8 cellular contexts compared by ENCODE assay signal in genomic region chr6:34239240-34239825, GRCh38. TPM values are rescaled to one million over a fixed set of nuclear protein-coding genes. Genes with fewer than 3 reads are reported as not detected.
DNase-seq lines count a peak whose midpoint lies in the region; ATAC-seq and TF ChIP-seq lines count a peak whose summit lies in the region.

No MANE protein-coding gene starts in this region.

- CTCF ChIA-PET in CD8-positive, alpha-beta T cell (lab: Charles Lee), result no interaction called here

- DNase-seq in CD8-positive, alpha-beta T cell, result no peak
- no peak for DNase-seq in HL-60 (ENCODE audit: low read depth in 1 of 2, low spot score in 1 of 2)
- DNase-seq in activated naive CD8-positive, alpha-beta T cell treated with anti-CD3 and anti-CD28 coated beads, Interleukin-2, amount 10 ng/mL, durations not matched to agents 7 days and 5 days, result no peak
- DNase-seq in mesendoderm, result peak; percentile 36
- DNase-seq in COLO668 (lab: John Stamatoyannopoulos, UW; ENCODE audit: unreplicated experiment), result no peak
- no peak for DNase-seq in SHP77 treated with DMSO at 0.1 percent for 48 hours (lab: John Stamatoyannopoulos, UW)
- DNase-seq in left ventricle myocardium superior, result no peak

- peaks cover 42% of the 10 kb centered on the region for H3K36me3 Mint-ChIP-seq in CD8-positive, alpha-beta T cell
- peaks cover 18% of the 10 kb centered on the region for H3K36me3 Mint-ChIP-seq in activated naive CD8-positive, alpha-beta T cell treated with anti-CD3 and anti-CD28 coated beads, Interleukin-2, amount 10 ng/mL, durations not matched to agents 7 days and 5 days

- peak overlapping the region; percentile 50 for H3K4me2 ChIP-seq in mesendoderm (ENCODE audit: low read length)

- H3K4me3 ChIP-seq in CD8-positive, alpha-beta T cell (ENCODE audit: low read depth, low read length), result no peak overlapping the region
- no peak overlapping the region; the same call in 1 of the 2 replicates for H3K4me3 ChIP-seq in HL-60 (replicated peaks; ENCODE audit: insufficient read depth, low read length)
- H3K4me3 ChIP-seq in mesendoderm (ENCODE audit: low read length), result peak overlapping the region; percentile 56

- intact Hi-C loops in CD8-positive, alpha-beta T cell (cut with DNase I, micrococcal nuclease), result loop anchor here (5.0 to 10.0 kb wide), 7 partner anchors 57 to 1018 kb away; partner anchors contain the start of genes PHF1 (in 2 of the 2), ANKS1A (in 1 of the 2), CUTA (in 1 of the 2) and LEMD2 (in 1 of the 2)
- intact Hi-C loops in left ventricle myocardium superior (cut with micrococcal nuclease), result no loop called here

- H3K4me1 ChIP-seq in CD8-positive, alpha-beta T cell (ENCODE audit: insufficient read depth, low read length), result peaks cover 29% of the 10 kb centered on the region
- peaks cover 12% of the 10 kb centered on the region for H3K4me1 ChIP-seq in mesendoderm (ENCODE audit: control insufficient read depth, low read depth, low read length)

- POLR2A ChIA-PET in CD8-positive, alpha-beta T cell (lab: Charles Lee), result interaction anchor here (1.1 kb wide), 1 partner anchor 57 kb away, joined by 3 read pairs; no protein-coding TSS in a partner anchor
- POLR2A ChIA-PET in activated naive CD8-positive, alpha-beta T cell treated with anti-CD3 and anti-CD28 coated beads, Interleukin-2, amount 10 ng/mL, durations not matched to agents 7 days and 5 days (lab: Charles Lee), result no interaction called here

- H3K18ac ChIP-seq in mesendoderm (ENCODE audit: low read length), result no peak overlapping the region

- WGBS in mesendoderm (ENCODE audit: extremely low coverage, insufficient coverage, low lambda C conversion rate), result no CpG with 5 or more reads among the region's 5 CpGs

- no peak overlapping the region for H3K4ac ChIP-seq in mesendoderm (ENCODE audit: low read depth, low read length)

- peak overlapping the region; percentile 93 for H3K56ac ChIP-seq in mesendoderm (ENCODE audit: low read length)

- H3K23ac ChIP-seq in mesendoderm (ENCODE audit: low read length), result peak overlapping the region; percentile 66

- H3K79me1 ChIP-seq in mesendoderm (ENCODE audit: low read length), result peaks cover 19% of the 10 kb centered on the region

- H3K9me3 Mint-ChIP-seq in CD8-positive, alpha-beta T cell, result no peaks in the 10 kb centered on the region
- H3K9me3 Mint-ChIP-seq in activated naive CD8-positive, alpha-beta T cell treated with anti-CD3 and anti-CD28 coated beads, Interleukin-2, amount 10 ng/mL, durations not matched to agents 7 days and 5 days, result no peaks in the 10 kb centered on the region

- H3K4me1 Mint-ChIP-seq in CD8-positive, alpha-beta T cell (ENCODE audit: low read depth), result peaks cover 54% of the 10 kb centered on the region
- H3K4me1 Mint-ChIP-seq in activated naive CD8-positive, alpha-beta T cell treated with anti-CD3 and anti-CD28 coated beads, Interleukin-2, amount 10 ng/mL, durations not matched to agents 7 days and 5 days, result peaks cover 49% of the 10 kb centered on the region

- H3K79me2 ChIP-seq in mesendoderm (ENCODE audit: control insufficient read depth, insufficient read depth, low read length), result peaks cover 54% of the 10 kb centered on the region

- no peak overlapping the region for H2BK5ac ChIP-seq in mesendoderm (ENCODE audit: low read length)

- H3K9ac ChIP-seq in mesendoderm (ENCODE audit: low read length), result peak overlapping the region; percentile 89

- no peak for TF ChIP-seq CTCF in CD8-positive, alpha-beta T cell (IDR thresholded peaks at IDR 0.05)
- TF ChIP-seq CTCF in HL-60 (IDR thresholded peaks at IDR 0.05; ENCODE audit: insufficient read depth, low read length), result no peak

- no peak overlapping the region for H4K8ac ChIP-seq in mesendoderm (ENCODE audit: low read depth, low read length)

- peak overlapping the region; percentile 84 for H3K4me3 Mint-ChIP-seq in CD8-positive, alpha-beta T cell
- H3K4me3 Mint-ChIP-seq in activated naive CD8-positive, alpha-beta T cell treated with anti-CD3 and anti-CD28 coated beads, Interleukin-2, amount 10 ng/mL, durations not matched to agents 7 days and 5 days, result peak overlapping the region; percentile 90

- no peaks in the 10 kb centered on the region for H3K9me3 ChIP-seq in CD8-positive, alpha-beta T cell (ENCODE audit: low read length)

- no peak overlapping the region for H4K5ac ChIP-seq in mesendoderm (ENCODE audit: low read length)

- peak overlapping the region; percentile 64 for H3K27ac Mint-ChIP-seq in CD8-positive, alpha-beta T cell
- H3K27ac Mint-ChIP-seq in activated naive CD8-positive, alpha-beta T cell treated with anti-CD3 and anti-CD28 coated beads, Interleukin-2, amount 10 ng/mL, durations not matched to agents 7 days and 5 days, result no peak overlapping the region

- no peaks in the 10 kb centered on the region for H3K27me3 ChIP-seq in CD8-positive, alpha-beta T cell (ENCODE audit: insufficient read depth, low read length)
- no peaks in the 10 kb centered on the region for H3K27me3 ChIP-seq in HL-60 (ENCODE audit: insufficient read depth, poor library complexity, severe bottlenecking)
- no peaks in the 10 kb centered on the region for H3K27me3 ChIP-seq in mesendoderm (ENCODE audit: insufficient read depth, low read length, poor library complexity)

- H2BK120ac ChIP-seq in mesendoderm (ENCODE audit: low read depth, low read length), result no peak overlapping the region

- no peak overlapping the region for H2BK15ac ChIP-seq in mesendoderm (replicated peaks; ENCODE audit: low read depth)

- peaks cover 21% of the 10 kb centered on the region for H3K36me3 ChIP-seq in CD8-positive, alpha-beta T cell (ENCODE audit: insufficient read depth, low read length)
- peaks cover 28% of the 10 kb centered on the region for H3K36me3 ChIP-seq in mesendoderm (ENCODE audit: control insufficient read depth, insufficient read depth, low read length)

- H2AK5ac ChIP-seq in mesendoderm (ENCODE audit: low read length), result no peak overlapping the region

- no peak overlapping the region for H3K27ac ChIP-seq in CD8-positive, alpha-beta T cell (ENCODE audit: low read depth, low read length)
- H3K27ac ChIP-seq in HL-60 (replicated peaks), result peak overlapping the region; percentile 99
- no peak overlapping the region for H3K27ac ChIP-seq in mesendoderm (ENCODE audit: low read depth, low read length)

- no peak for ATAC-seq in CD8-positive, alpha-beta T cell
- no peak for ATAC-seq in activated naive CD8-positive, alpha-beta T cell treated with anti-CD3 and anti-CD28 coated beads, Interleukin-2, amount 10 ng/mL, durations not matched to agents 7 days and 5 days (ENCODE audit: low read depth)
- ATAC-seq in GM19467 (IDR thresholded peaks at IDR 0.05; ENCODE audit: unreplicated experiment) (no peak), left ventricle myocardium superior (no peak)

- H3K27me3 Mint-ChIP-seq in CD8-positive, alpha-beta T cell (ENCODE audit: low read depth), result no peaks in the 10 kb centered on the region
- no peaks in the 10 kb centered on the region for H3K27me3 Mint-ChIP-seq in activated naive CD8-positive, alpha-beta T cell treated with anti-CD3 and anti-CD28 coated beads, Interleukin-2, amount 10 ng/mL, durations not matched to agents 7 days and 5 days

RNA-seq across cellular contexts. Expression of gene HMGA1, which starts 2.7 kb away (rescaled TPM):
- 100 to 1,000 TPM; 107 to 113 TPM for total RNA-seq in CD8-positive, alpha-beta T cell
- total RNA-seq in activated naive CD8-positive, alpha-beta T cell treated with anti-CD3 and anti-CD28 coated beads, Interleukin-2, amount 10 ng/mL, durations not matched to agents 7 days and 5 days, result 100 to 1,000 TPM; 233 to 247 TPM
- polyA plus RNA-seq in mesendoderm (2013, experiment 1 of 2), result 3,300 TPM
- 3,237 TPM for polyA plus RNA-seq in mesendoderm (2013, experiment 2 of 2)
- 51.9 TPM for total RNA-seq in left ventricle myocardium superior

RNA-seq across cellular contexts. Expression of gene SMIM29, which starts 9.5 kb away (rescaled TPM):
- total RNA-seq in CD8-positive, alpha-beta T cell, result 10 to 100 TPM; 12.7 to 14.2 TPM
- 10 to 100 TPM; 24.4 to 28.3 TPM for total RNA-seq in activated naive CD8-positive, alpha-beta T cell treated with anti-CD3 and anti-CD28 coated beads, Interleukin-2, amount 10 ng/mL, durations not matched to agents 7 days and 5 days
- polyA plus RNA-seq in mesendoderm (2013, experiment 1 of 2), result 4.7 TPM
- 4.6 TPM for polyA plus RNA-seq in mesendoderm (2013, experiment 2 of 2)
- 19.7 TPM for total RNA-seq in left ventricle myocardium superior
